34 cellular contexts compared by ENCODE assay signal in the genomic region with DNA sequence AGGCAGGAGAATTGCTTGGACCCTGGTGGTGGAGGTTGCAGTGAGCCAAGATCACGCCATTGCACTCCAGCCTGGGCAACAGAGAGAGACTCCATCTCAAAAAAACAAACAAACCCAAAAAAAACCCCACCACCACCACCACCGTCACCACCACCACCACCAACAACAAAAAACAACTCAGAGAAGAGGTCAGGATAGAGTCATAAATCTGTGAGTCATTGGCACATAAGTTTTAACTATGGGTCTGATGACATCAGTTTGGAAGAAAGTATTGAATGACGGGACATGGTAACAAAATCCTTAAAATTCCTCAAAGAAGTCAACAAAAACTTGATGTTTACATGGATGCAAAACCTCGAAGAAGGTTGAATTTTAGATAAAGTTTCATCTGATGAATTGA.
A peak's percentile ranks its signal among the peaks of the same experiment; 100 is the strongest.
DNase-seq lines count a peak whose midpoint lies in the region; ATAC-seq and TF ChIP-seq lines count a peak whose summit lies in the region.
"Had no signal": no experiment of that assay in that cellular context is flagged by ENCODE, and none has a peak within 500 bp of the region (broad histone marks: within the 10 kb centered on the region; RNA-seq: fewer than 3 reads in every experiment).

No MANE protein-coding gene starts in this region.

- TF ChIP-seq CTCF in astrocyte of the spinal cord (IDR thresholded peaks at IDR 0.05; ENCODE audit: low read depth, low read length) (no peak), foreskin fibroblast (IDR thresholded peaks at IDR 0.05; ENCODE audit: low read depth, low read length) (no peak), gastrocnemius medialis (IDR thresholded peaks at IDR 0.05 in 4 of 5, conservative IDR thresholded peaks at IDR 0.05 in 1 of 5) (no peak)

- ATAC-seq in GM21360 (IDR thresholded peaks at IDR 0.05; ENCODE audit: unreplicated experiment) (no peak), gastrocnemius medialis (no peak)
- ATAC-seq: activated T-cell treated with anti-CD3 and anti-CD28 coated beads, Interleukin-2, amount 50 U/mL, for 4 hours; left cardiac atrium; mucosa of descending colon; natural killer cell; stimulated activated effector memory CD8-positive, alpha-beta T cell treated with anti-CD3 and anti-CD28 coated beads, Interleukin-12 subunit alpha, Interleukin-12 subunit beta, amount 100 ng/mL, for 72 hours; WTC11 had no signal

- no peaks in the 10 kb centered on the region for H3K4me1 ChIP-seq in gastrocnemius medialis
- H3K4me1 ChIP-seq: ascending aorta, Peyer's patch had no signal

- in situ Hi-C loops in Caki2 (cut with HindIII; ENCODE audit: low pct_unique_long_range_greater_than_20kb, low sequenced_read_pairs), result no loop called here
- in situ Hi-C loops in astrocyte of the spinal cord (cut with HindIII; ENCODE audit: low sequenced_read_pairs), result no loop called here
- in situ Hi-C loops in gastrocnemius medialis (cut with MboI; ENCODE audit: low sequenced_read_pairs in 4 of 4), result no loop called here

- intact Hi-C loops in gastrocnemius medialis (cut with DNase I; ENCODE audit: low total_unique reads), result no loop called here

- H3K27ac ChIP-seq in gastrocnemius medialis, result no peak overlapping the region
- H3K27ac ChIP-seq: ascending aorta, HL-60, KMS-11, Peyer's patch had no signal

- no peaks in the 10 kb centered on the region for H3K9me3 ChIP-seq in gastrocnemius medialis
- H3K9me3 ChIP-seq: ascending aorta, mucosa of descending colon, Peyer's patch had no signal

- H3K36me3 ChIP-seq in gastrocnemius medialis, result no peaks in the 10 kb centered on the region
- H3K36me3 ChIP-seq: ascending aorta, Peyer's patch had no signal

- H3K4me3 ChIP-seq in astrocyte of the spinal cord (ENCODE audit: low read depth, low read length), result no peak overlapping the region
- no peak overlapping the region for H3K4me3 ChIP-seq in foreskin fibroblast (ENCODE audit: low read depth in 1 of 2, low read length in 2 of 2)
- no peak overlapping the region for H3K4me3 ChIP-seq in gastrocnemius medialis
- H3K4me3 ChIP-seq: ascending aorta, lung, mucosa of descending colon, Peyer's patch had no signal

- DNase-seq in Caki2 (ENCODE audit: low read depth) (peak; percentile 33), HT1080 (ENCODE audit: low read depth) (peak; percentile 55), astrocyte of the spinal cord (ENCODE audit: low read depth, low spot score) (peak; percentile 22), foreskin fibroblast (peak; percentile 10 to 31), NCI-H2196 (lab: John Stamatoyannopoulos, UW; ENCODE audit: unreplicated experiment) (no peak), DMS79 (lab: John Stamatoyannopoulos, UW) (no peak), gastrocnemius medialis (no peak)
- DNase-seq: activated CD4-positive, alpha-beta T cell treated with anti-CD3 and anti-CD28 coated beads, Interleukin-2, amount 50 U/mL, for 1 hour; activated gamma-delta T cell treated with Interleukin-2 at 50 U/mL for 16 hours; activated T-cell treated with anti-CD3 and anti-CD28 coated beads, Interleukin-2, amount 50 U/mL, for 4 hours; C1 segment of cervical spinal cord; dermis blood vessel endothelial cell; endodermal cell; GF-D8; hippocampal formation; left cardiac atrium; mucosa of descending colon; MV-4-11; natural killer cell; NCI-H1436 treated with DMSO at 0.1 percent for 48 hours; NCI-H2081 treated with DMSO at 0.1 percent for 48 hours; NCI-H226; NCI-H69; nucleus accumbens; Peyer's patch; stimulated activated CD4-positive, alpha-beta T cell treated with anti-CD3 and anti-CD28 coated beads, Interleukin-15, amount 100 ng/mL, for 24 hours; T-helper 9 cell had no signal

- H3K27me3 ChIP-seq in gastrocnemius medialis, result no peaks in the 10 kb centered on the region
- H3K27me3 ChIP-seq: ascending aorta, Peyer's patch had no signal

- TF ChIP-seq POLR2A in gastrocnemius medialis (IDR thresholded peaks at IDR 0.05), result no peak

Comparison
In these comparisons a context has a peak if more than half of its experiments do, and no peak if none do; other contexts are left out.
1. DNase-seq: peak in Caki2 (single experiment), HT1080 (single experiment), astrocyte of the spinal cord (single experiment) and foreskin fibroblast (2 of 2); none in NCI-H2196 (single experiment), DMS79 (single experiment) and gastrocnemius medialis (0 of 2).